ENCODE assay signal across 8 cellular contexts in the genomic region with DNA sequence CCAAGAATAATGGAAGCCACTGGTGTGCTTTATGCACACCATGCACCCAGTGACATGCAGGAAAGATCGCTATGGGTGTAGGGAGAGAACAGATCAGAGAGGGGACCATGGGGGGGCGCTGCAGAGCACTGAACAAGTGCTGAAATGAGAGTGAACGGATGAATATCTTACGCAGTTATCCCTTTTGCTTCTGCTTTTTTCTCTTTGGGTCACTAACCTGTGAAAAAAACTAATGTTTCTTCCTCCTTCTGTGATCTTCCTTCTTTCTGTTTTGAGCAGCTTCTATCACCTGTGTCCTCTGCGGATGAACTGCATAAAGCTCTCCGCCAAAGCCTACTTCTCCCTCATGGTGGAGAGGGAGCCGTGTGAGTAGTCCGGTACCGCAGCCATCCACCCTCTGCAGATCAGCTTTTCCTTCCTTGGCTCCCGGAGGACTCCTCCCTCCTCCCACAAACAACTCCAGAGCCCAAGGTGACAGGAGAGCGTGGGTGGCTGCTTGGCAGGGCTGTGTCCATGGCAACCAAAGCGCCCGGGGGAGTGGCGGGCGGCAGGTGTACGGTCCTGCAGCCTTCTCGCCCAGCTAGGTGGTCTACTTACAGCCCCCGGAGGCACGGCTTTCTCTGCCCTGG.
A peak's percentile ranks its signal among the peaks of the same experiment; 100 is the strongest.
DNase-seq lines count a peak whose midpoint lies in the region; ATAC-seq and TF ChIP-seq lines count a peak whose summit lies in the region.

No MANE protein-coding gene starts in this region.

- ATAC-seq in HG03045 (IDR thresholded peaks at IDR 0.05; ENCODE audit: unreplicated experiment) (no peak), GM21515 (IDR thresholded peaks at IDR 0.05; ENCODE audit: unreplicated experiment) (no peak), HG02973 (IDR thresholded peaks at IDR 0.05; ENCODE audit: unreplicated experiment) (no peak)

- no peak overlapping the region for H3K4me3 ChIP-seq in foreskin fibroblast (ENCODE audit: low read depth in 1 of 2, low read length in 2 of 2)

- DNase-seq in stimulated activated CD4-positive, alpha-beta T cell treated with anti-CD3 and anti-CD28 coated beads, Interleukin-4, amount 100 ng/mL, for 48 hours (ENCODE audit: low read depth in 2 of 2): peak; percentile 14 to 35
- DNase-seq in stimulated activated CD4-positive, alpha-beta T cell treated with anti-CD3 and anti-CD28 coated beads, Interleukin-2, amount 100 ng/mL, for 48 hours: no peak
- DNase-seq in NOMO-1 treated with DMSO at 0.1 percent for 48 hours (lab: John Stamatoyannopoulos, UW; ENCODE audit: unreplicated experiment) (peak; percentile 64), foreskin fibroblast (no peak)
- no peak for DNase-seq in activated T-cell treated with anti-CD3 and anti-CD28 coated beads, Interleukin-2, amount 50 U/mL, for 1 hour

- TF ChIP-seq CTCF in foreskin fibroblast (IDR thresholded peaks at IDR 0.05; ENCODE audit: low read depth, low read length): peak; percentile 3

Comparison
In these comparisons a context has a peak if more than half of its experiments do, and no peak if none do; other contexts are left out.
1. DNase-seq: peak in stimulated activated CD4-positive, alpha-beta T cell treated with anti-CD3 and anti-CD28 coated beads, Interleukin-4, amount 100 ng/mL, for 48 hours (2 of 2) and NOMO-1 treated with DMSO at 0.1 percent for 48 hours (single experiment); none in stimulated activated CD4-positive, alpha-beta T cell treated with anti-CD3 and anti-CD28 coated beads, Interleukin-2, amount 100 ng/mL, for 48 hours (0 of 2), foreskin fibroblast (0 of 2) and activated T-cell treated with anti-CD3 and anti-CD28 coated beads, Interleukin-2, amount 50 U/mL, for 1 hour (single experiment).